ENCODE assay signal across 8 cellular contexts in the genomic region with DNA sequence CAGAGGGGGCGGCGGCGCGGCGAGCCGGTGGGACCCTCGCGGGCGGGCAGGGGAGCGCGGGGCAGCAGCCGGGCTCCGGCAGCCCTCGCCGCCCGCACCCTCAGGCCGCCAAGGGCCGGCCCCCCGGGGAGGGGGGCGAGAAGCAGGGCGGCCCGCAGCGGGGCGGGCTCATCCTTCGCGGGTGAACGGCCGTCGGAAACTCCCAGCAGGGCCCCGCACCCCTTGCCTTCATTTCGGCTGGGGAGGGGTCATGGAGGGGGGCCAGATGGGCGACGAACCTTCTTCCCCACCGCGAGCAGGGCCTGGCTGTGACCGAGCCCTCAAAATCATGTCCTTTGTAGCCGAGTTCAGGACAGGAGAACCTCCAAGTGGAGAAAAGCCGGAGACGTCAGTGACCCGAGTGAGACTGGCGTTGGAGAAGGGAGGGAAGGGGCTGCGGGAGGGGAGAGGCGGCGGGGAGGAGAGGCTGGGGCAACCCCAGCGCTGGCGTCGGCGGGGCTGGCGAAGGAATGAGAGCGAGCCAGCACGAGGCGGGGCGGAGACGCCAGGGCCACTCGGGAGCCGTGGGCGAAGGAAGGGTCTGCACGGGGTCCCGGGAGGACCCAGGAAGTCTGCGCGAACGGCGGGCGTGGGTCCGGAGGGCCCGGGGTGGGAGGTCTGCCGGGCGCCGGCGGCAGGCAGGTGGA. TPM values are rescaled to one million over a fixed set of nuclear protein-coding genes. Genes with fewer than 3 reads are reported as not detected.
DNase-seq lines count a peak whose midpoint lies in the region; ATAC-seq and TF ChIP-seq lines count a peak whose summit lies in the region.

No MANE protein-coding gene starts in this region.

- H3F3A ChIP-seq in MM.1S (ENCODE audit: insufficient read depth, low read length), result no peaks in the 10 kb centered on the region

- no peak for ATAC-seq in HG02870 (IDR thresholded peaks at IDR 0.05; ENCODE audit: unreplicated experiment)

- H2AFZ ChIP-seq in MM.1S (ENCODE audit: low read length) (no peak overlapping the region), mesenchymal stem cell (ENCODE audit: low read depth, low read length) (no peak overlapping the region)

- H3K4me1 ChIP-seq in MM.1S (ENCODE audit: low read length), result no peaks in the 10 kb centered on the region
- H3K4me1 ChIP-seq in breast epithelium, result peaks cover 0 to 6% of the 10 kb centered on the region in 2 donors
- H3K4me1 ChIP-seq in mesenchymal stem cell (ENCODE audit: control insufficient read depth, insufficient read depth, low read depth, low read length), result peaks cover 48% of the 10 kb centered on the region

- H3K27me3 ChIP-seq in MM.1S (replicated peaks; ENCODE audit: insufficient read depth, low read length), result peaks cover 44% of the 10 kb centered on the region
- peaks cover 0 to 35% of the 10 kb centered on the region in 2 donors for H3K27me3 ChIP-seq in breast epithelium
- H3K27me3 ChIP-seq in mesenchymal stem cell (ENCODE audit: control insufficient read depth in 1 of 2, insufficient read depth in 1 of 2, low read length in 2 of 2), result peaks cover 43 to 52% of the 10 kb centered on the region in 2 experiments

- H2BK12ac ChIP-seq in mesenchymal stem cell (ENCODE audit: low read length in 2 of 2), result no peak overlapping the region

- H3K9ac ChIP-seq in MM.1S (ENCODE audit: low read length) (no peak overlapping the region), mesenchymal stem cell (ENCODE audit: low read length) (peak overlapping the region; percentile 70)

- H3K9me2 ChIP-seq in MM.1S (replicated peaks; ENCODE audit: insufficient read depth, low read length), result no peaks in the 10 kb centered on the region

- no peaks in the 10 kb centered on the region for H4K20me1 ChIP-seq in MM.1S (ENCODE audit: insufficient read depth, low read length)

- H2BK15ac ChIP-seq in mesenchymal stem cell (ENCODE audit: low read depth, poor library complexity, severe bottlenecking), result no peak overlapping the region

- WGBS in mesenchymal stem cell, result under 1% methylated on average over 50 of the region's 70 CpGs

- DNase-seq in MM.1S, result no peak
- no peak for DNase-seq in breast epithelium (ENCODE audit: low spot score in 2 of 2)
- no peak for DNase-seq in mesenchymal stem cell
- DNase-seq in anterior cingulate cortex (lab: John Stamatoyannopoulos, UW), result no peak
- DNase-seq in T-helper 2 cell, result no peak
- DNase-seq in stimulated activated CD4-positive, alpha-beta T cell treated with anti-CD3 and anti-CD28 coated beads, Interleukin-1b, Interleukin-23, amount 100 ng/mL, for 48 hours, result no peak

- H2BK5ac ChIP-seq in mesenchymal stem cell (ENCODE audit: low read depth, low read length, poor library complexity, severe bottlenecking), result no peak overlapping the region

- H4K8ac ChIP-seq in mesenchymal stem cell (ENCODE audit: low read length), result no peak overlapping the region

- no peak overlapping the region for H4K91ac ChIP-seq in mesenchymal stem cell (ENCODE audit: low read length)

- TF ChIP-seq CTCF in GM12875 (IDR thresholded peaks at IDR 0.05; ENCODE audit: borderline replicate concordance, insufficient read depth, low read depth, low read length) (no peak), MM.1S (IDR thresholded peaks at IDR 0.05; ENCODE audit: low read length) (no peak), breast epithelium (IDR thresholded peaks at IDR 0.05) (peak in 1 of 3 donors; percentile 12)

- H3K4ac ChIP-seq in mesenchymal stem cell (ENCODE audit: low read depth in 1 of 2, low read length in 2 of 2), result no peak overlapping the region

- H3K4me3 ChIP-seq in GM12875 (ENCODE audit: low read depth, low read length), result peak overlapping the region; percentile 56
- H3K4me3 ChIP-seq in MM.1S (ENCODE audit: low read length), result no peak overlapping the region
- H3K4me3 ChIP-seq in breast epithelium, result peak overlapping the region; percentile 68 to 91 (median 72)
- H3K4me3 ChIP-seq in mesenchymal stem cell (ENCODE audit: insufficient read depth in 1 of 2, low read depth in 1 of 2, low read length in 2 of 2), result peak overlapping the region; percentile 54 to 70

- H3K79me1 ChIP-seq in mesenchymal stem cell (replicated peaks; ENCODE audit: low read length, poor library complexity, severe bottlenecking), result peaks cover 1% of the 10 kb centered on the region

- no peak overlapping the region for H2AK5ac ChIP-seq in mesenchymal stem cell (ENCODE audit: low read length, severe bottlenecking)

- H3K14ac ChIP-seq in mesenchymal stem cell (ENCODE audit: low read length in 2 of 2), result no peak overlapping the region

- peak overlapping the region in 1 of 2 experiments; percentile 15 for H3K18ac ChIP-seq in mesenchymal stem cell (ENCODE audit: low read depth in 1 of 2, low read length in 2 of 2)

- no peak overlapping the region for H3K23ac ChIP-seq in mesenchymal stem cell (ENCODE audit: low read length in 2 of 2)

- H3K79me2 ChIP-seq in MM.1S (ENCODE audit: low read length), result no peaks in the 10 kb centered on the region

- no peak overlapping the region for H2BK120ac ChIP-seq in mesenchymal stem cell (ENCODE audit: low read depth, low read length)

- intact Hi-C loops in breast epithelium (cut with DNase I; ENCODE audit: low total_unique reads), result loop anchor here (10.0 kb wide), 1 partner anchor 736 kb away; no protein-coding TSS in a partner anchor

- H3K9me3 ChIP-seq in MM.1S (replicated peaks; ENCODE audit: insufficient read depth, low read length), result no peaks in the 10 kb centered on the region
- H3K9me3 ChIP-seq in breast epithelium, result no peaks in the 10 kb centered on the region
- H3K9me3 ChIP-seq in mesenchymal stem cell (ENCODE audit: control insufficient read depth, low read length), result no peaks in the 10 kb centered on the region

- TF ChIP-seq POLR2A in breast epithelium (IDR thresholded peaks at IDR 0.05), result no peak

- H3K36me3 ChIP-seq in MM.1S (replicated peaks; ENCODE audit: insufficient read depth, low read length), result no peaks in the 10 kb centered on the region
- H3K36me3 ChIP-seq in breast epithelium, result no peaks in the 10 kb centered on the region
- no peaks in the 10 kb centered on the region for H3K36me3 ChIP-seq in mesenchymal stem cell (ENCODE audit: control insufficient read depth in 1 of 2, insufficient read depth in 2 of 2, low read depth in 1 of 2, low read length in 2 of 2)

- no peak overlapping the region for H3K27ac ChIP-seq in MM.1S (ENCODE audit: low read length)
- H3K27ac ChIP-seq in breast epithelium, result peak overlapping the region; percentile 91 to 97
- H3K27ac ChIP-seq in mesenchymal stem cell (ENCODE audit: low read length, poor library complexity, severe bottlenecking), result no peak overlapping the region

- H3K4me2 ChIP-seq in MM.1S (ENCODE audit: low read depth, low read length), result peak overlapping the region; percentile 49; the same call in 1 of the 2 replicates
- peak overlapping the region; percentile 94 for H3K4me2 ChIP-seq in mesenchymal stem cell (ENCODE audit: low read length, poor library complexity, severe bottlenecking)

RNA-seq across cellular contexts. Expression of a gene that starts 0.6 kb away (rescaled TPM):
- 10 to 100 TPM in 1 of 3 donors, 1 to 10 TPM in 2; 3.7 to 13.2 (median 7.5) TPM for total RNA-seq in breast epithelium
- 0.07 TPM for polyA plus RNA-seq in mesenchymal stem cell (2013, experiment 1 of 2)
- polyA plus RNA-seq in mesenchymal stem cell (2013, experiment 2 of 2), result 0.08 TPM

Comparison
In these comparisons a context has a peak if more than half of its experiments do, and no peak if none do; other contexts are left out.
1. H3K27ac ChIP-seq: peak in breast epithelium (2 of 2); none in MM.1S (single experiment) and mesenchymal stem cell (single experiment).